ENCODE assay signal across 11 cellular contexts in the genomic region with DNA sequence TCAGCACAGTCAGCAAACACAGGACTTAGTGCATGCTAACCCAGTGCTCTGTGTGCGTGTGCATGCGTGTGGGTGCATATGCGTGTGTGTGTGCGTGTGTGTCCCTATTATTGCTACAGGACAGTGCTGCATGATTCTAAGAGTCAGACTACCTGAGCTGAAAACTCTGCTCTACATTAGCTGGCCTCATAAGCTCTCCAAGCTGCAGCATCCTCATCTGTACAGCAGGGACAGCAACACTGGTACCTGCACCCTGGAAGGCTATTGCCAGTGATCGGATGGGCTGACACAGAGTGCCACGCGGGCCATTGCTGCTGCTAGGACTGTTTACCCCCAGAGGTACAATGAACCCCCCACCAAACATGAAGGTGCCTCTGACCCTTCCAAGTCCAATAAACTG. TPM values are rescaled to one million over a fixed set of nuclear protein-coding genes. Genes with fewer than 3 reads are reported as not detected.
DNase-seq lines count a peak whose midpoint lies in the region; ATAC-seq and TF ChIP-seq lines count a peak whose summit lies in the region.
"Had no signal": no experiment of that assay in that cellular context is flagged by ENCODE, and none has a peak within 500 bp of the region (broad histone marks: within the 10 kb centered on the region; RNA-seq: fewer than 3 reads in every experiment).

No MANE protein-coding gene starts in this region.

- H3K27ac Mint-ChIP-seq in MCF 10A (ENCODE audit: low read depth, unreplicated experiment) = no peak overlapping the region

- BruUV-seq in MCF 10A (replicated peaks; lab: Mats Ljungman, UMichigan) = no TSS peak

- no peaks in the 10 kb centered on the region for H3K9me3 Mint-ChIP-seq in MCF 10A (ENCODE audit: unreplicated experiment)

- peaks cover 8 to 14% (median 9%) of the 10 kb centered on the region in 4 donors for H3K4me1 ChIP-seq in upper lobe of left lung

- CTCF ChIA-PET in MCF 10A (lab: Yijun Ruan, JAX) = interaction anchor here (1.0 to 2.8 kb wide), 2 partner anchors 44 to 84 kb away, joined by 3 to 13 read pairs; no protein-coding TSS in a partner anchor

- POLR2A ChIA-PET in MCF 10A (lab: Yijun Ruan, JAX) = interaction anchor here (1.0 kb wide), 1 partner anchor 9 kb away, joined by 4 read pairs; no protein-coding TSS in a partner anchor

- H3K27ac ChIP-seq in VCaP (peak overlapping the region; percentile 77), upper lobe of left lung (no peak overlapping the region)

- intact Hi-C loops in MCF 10A (cut with micrococcal nuclease) = no loop called here

- H3K4me1 Mint-ChIP-seq in MCF 10A (ENCODE audit: insufficient read depth, unreplicated experiment) = peaks cover 10% of the 10 kb centered on the region

- H3K36me3 ChIP-seq in upper lobe of left lung = no peaks in the 10 kb centered on the region

- no peak for TF ChIP-seq CTCF in MCF 10A (IDR thresholded peaks at IDR 0.05; ENCODE audit: unreplicated experiment)
- TF ChIP-seq CTCF in VCaP (conservative IDR thresholded peaks at IDR 0.05) = no peak; the same call in 1 of the 2 replicates
- peak in 1 of 6 experiments; percentile 14 for TF ChIP-seq CTCF in upper lobe of left lung (IDR thresholded peaks at IDR 0.05)

- no peak for TF ChIP-seq POLR2A in upper lobe of left lung (IDR thresholded peaks at IDR 0.05)

- no peak overlapping the region for H3K4me3 Mint-ChIP-seq in MCF 10A (ENCODE audit: unreplicated experiment)

- peaks cover 0 to 2% (median 0%) of the 10 kb centered on the region in 4 donors for H3K27me3 ChIP-seq in upper lobe of left lung

- no peaks in the 10 kb centered on the region for H3K36me3 Mint-ChIP-seq in MCF 10A (ENCODE audit: insufficient read depth, unreplicated experiment)

- in situ Hi-C loops in T47D (cut with HindIII; ENCODE audit: low pct_unique_long_range_greater_than_20kb, low sequenced_read_pairs) = no loop called here

- H3K9me3 ChIP-seq in upper lobe of left lung = no peaks in the 10 kb centered on the region

- peaks cover 31% of the 10 kb centered on the region for H3K27me3 Mint-ChIP-seq in MCF 10A (ENCODE audit: insufficient read depth, unreplicated experiment)

- peak in 1 of 2 donors; percentile 27 for ATAC-seq in upper lobe of left lung (ENCODE audit: low FRiP score in 2 of 2)

- TF ChIP-seq EP300 in upper lobe of left lung (IDR thresholded peaks at IDR 0.05) = no peak

- peak overlapping the region in 3 of 4 donors; percentile 19 to 48 (median 46) for H3K4me3 ChIP-seq in upper lobe of left lung

- WGBS in upper lobe of left lung, 2 donors = 68 to 87% methylated on average over 3 to 7 of the region's 7 CpGs

- peak; percentile 17 to 26 for DNase-seq in T47D (ENCODE audit: low read depth in 1 of 2, low spot score in 1 of 2)
- no peak for DNase-seq in MCF 10A (ENCODE audit: unreplicated experiment)
- peak; percentile 41 for DNase-seq in iPS-NIHi7 (ENCODE audit: extremely low spot score)
- DNase-seq in upper lobe of left lung = no peak
- no peak for DNase-seq in activated T-cell treated with anti-CD3 and anti-CD28 coated beads, Interleukin-2, amount 50 U/mL, for 1 hour
- DNase-seq in NCI-H1436 (lab: John Stamatoyannopoulos, UW) = no peak
- no peak for DNase-seq in stimulated activated CD4-positive, alpha-beta T cell treated with anti-CD3 and anti-CD28 coated beads, Interleukin-4, amount 100 ng/mL, for 4 hours
- DNase-seq: NCI-H2171 had no signal

RNA-seq across cellular contexts. Expression of a gene that starts 1.2 kb away (rescaled TPM):
- total RNA-seq in MCF 10A (2022) (not detected in 2 replicates), upper lobe of left lung (10 to 100 TPM in 2 of 6 donors, 1 to 10 TPM in 4; 2.3 to 16.8 (median 7.4) TPM)
- total RNA-seq: activated CD8-positive, alpha-beta memory T cell treated with anti-CD3 and anti-CD28 coated beads for 36 hours had no signal

RNA-seq across cellular contexts. Expression of a gene that starts 45.6 kb away (rescaled TPM):
- total RNA-seq in MCF 10A (2022) (not detected in 2 replicates), upper lobe of left lung (not detected)
- total RNA-seq: activated CD8-positive, alpha-beta memory T cell treated with anti-CD3 and anti-CD28 coated beads for 36 hours; glomerular endothelial cell had no signal

Comparison
In these comparisons a context has a peak if more than half of its experiments do, and no peak if none do; other contexts are left out.
1. DNase-seq: peak in T47D (2 of 2) and iPS-NIHi7 (single experiment); none in MCF 10A (single experiment), upper lobe of left lung (0 of 2), activated T-cell treated with anti-CD3 and anti-CD28 coated beads, Interleukin-2, amount 50 U/mL, for 1 hour (single experiment), NCI-H1436 (single experiment) and stimulated activated CD4-positive, alpha-beta T cell treated with anti-CD3 and anti-CD28 coated beads, Interleukin-4, amount 100 ng/mL, for 4 hours (0 of 2).